In the genomic region with DNA sequence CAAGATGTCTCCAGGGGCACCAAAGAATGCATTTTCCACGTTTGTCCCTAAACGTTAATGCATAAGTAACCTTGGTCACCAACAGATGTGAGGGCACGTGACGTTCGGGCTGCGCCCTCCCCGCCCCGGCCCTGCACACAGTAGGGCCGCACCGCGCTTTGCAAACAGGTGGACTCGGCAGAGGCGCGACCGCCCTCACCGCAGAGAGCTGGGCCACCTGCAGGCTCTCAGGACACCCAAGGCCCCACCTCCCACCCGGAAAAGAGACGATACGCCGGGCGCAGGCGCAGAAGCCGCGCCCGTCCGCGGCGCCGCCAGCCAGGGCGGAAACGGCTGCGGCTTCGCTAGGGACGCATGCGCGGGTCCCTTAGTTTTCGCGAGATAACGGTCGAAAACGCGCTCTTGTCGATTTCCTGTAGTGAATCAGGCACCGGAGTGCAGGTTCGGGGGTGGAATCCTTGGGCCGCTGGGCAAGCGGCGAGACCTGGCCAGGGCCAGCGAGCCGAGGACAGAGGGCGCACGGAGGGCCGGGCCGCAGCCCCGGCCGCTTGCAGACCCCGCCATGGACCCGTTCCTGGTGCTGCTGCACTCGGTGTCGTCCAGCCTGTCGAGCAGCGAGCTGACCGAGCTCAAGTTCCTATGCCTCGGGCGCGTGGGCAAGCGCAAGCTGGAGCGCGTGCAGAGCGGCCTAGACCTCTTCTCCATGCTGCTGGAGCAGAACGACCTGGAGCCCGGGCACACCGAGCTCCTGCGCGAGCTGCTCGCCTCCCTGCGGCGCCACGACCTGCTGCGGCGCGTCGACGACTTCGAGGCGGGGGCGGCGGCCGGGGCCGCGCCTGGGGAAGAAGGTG, we compare ENCODE assay signal across 1 cellular context.
A peak's percentile ranks its signal among the peaks of the same experiment; 100 is the strongest.
TF ChIP-seq lines count a peak whose summit lies in the region.

A gene with protein sequence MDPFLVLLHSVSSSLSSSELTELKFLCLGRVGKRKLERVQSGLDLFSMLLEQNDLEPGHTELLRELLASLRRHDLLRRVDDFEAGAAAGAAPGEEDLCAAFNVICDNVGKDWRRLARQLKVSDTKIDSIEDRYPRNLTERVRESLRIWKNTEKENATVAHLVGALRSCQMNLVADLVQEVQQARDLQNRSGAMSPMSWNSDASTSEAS (plus strand): TSS at position 399 of the 851 bp plus-strand sequence. CDS start 164 bp downstream, at position 563.

TF ChIP-seq in HEK293, 187 proteins besides CTCF, POLR2A, EP300 and RAD21 (continued from another document and continues in another):
- TF ChIP-seq, protein P1, sequence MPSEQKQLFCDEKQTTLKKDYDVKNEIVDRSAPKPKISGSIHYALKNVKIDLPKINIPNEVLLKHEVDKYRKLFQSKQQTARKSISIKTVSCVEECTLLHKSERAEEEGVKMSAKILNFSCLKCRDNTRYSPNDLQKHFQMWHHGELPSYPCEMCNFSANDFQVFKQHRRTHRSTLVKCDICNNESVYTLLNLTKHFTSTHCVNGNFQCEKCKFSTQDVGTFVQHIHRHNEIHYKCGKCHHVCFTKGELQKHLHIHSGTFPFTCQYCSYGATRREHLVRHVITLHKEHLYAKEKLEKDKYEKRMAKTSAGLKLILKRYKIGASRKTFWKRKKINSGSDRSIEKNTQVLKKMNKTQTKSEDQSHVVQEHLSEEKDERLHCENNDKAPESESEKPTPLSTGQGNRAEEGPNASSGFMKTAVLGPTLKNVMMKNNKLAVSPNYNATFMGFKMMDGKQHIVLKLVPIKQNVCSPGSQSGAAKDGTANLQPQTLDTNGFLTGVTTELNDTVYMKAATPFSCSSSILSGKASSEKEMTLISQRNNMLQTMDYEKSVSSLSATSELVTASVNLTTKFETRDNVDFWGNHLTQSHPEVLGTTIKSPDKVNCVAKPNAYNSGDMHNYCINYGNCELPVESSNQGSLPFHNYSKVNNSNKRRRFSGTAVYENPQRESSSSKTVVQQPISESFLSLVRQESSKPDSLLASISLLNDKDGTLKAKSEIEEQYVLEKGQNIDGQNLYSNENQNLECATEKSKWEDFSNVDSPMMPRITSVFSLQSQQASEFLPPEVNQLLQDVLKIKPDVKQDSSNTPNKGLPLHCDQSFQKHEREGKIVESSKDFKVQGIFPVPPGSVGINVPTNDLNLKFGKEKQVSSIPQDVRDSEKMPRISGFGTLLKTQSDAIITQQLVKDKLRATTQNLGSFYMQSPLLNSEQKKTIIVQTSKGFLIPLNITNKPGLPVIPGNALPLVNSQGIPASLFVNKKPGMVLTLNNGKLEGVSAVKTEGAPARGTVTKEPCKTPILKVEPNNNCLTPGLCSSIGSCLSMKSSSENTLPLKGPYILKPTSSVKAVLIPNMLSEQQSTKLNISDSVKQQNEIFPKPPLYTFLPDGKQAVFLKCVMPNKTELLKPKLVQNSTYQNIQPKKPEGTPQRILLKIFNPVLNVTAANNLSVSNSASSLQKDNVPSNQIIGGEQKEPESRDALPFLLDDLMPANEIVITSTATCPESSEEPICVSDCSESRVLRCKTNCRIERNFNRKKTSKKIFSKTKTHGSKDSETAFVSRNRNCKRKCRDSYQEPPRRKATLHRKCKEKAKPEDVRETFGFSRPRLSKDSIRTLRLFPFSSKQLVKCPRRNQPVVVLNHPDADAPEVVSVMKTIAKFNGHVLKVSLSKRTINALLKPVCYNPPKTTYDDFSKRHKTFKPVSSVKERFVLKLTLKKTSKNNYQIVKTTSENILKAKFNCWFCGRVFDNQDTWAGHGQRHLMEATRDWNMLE (tag by site-specific recombination; conservative IDR thresholded peaks at IDR 0.05; ENCODE audit: low read depth), result no peak
- TF ChIP-seq, protein P2, sequence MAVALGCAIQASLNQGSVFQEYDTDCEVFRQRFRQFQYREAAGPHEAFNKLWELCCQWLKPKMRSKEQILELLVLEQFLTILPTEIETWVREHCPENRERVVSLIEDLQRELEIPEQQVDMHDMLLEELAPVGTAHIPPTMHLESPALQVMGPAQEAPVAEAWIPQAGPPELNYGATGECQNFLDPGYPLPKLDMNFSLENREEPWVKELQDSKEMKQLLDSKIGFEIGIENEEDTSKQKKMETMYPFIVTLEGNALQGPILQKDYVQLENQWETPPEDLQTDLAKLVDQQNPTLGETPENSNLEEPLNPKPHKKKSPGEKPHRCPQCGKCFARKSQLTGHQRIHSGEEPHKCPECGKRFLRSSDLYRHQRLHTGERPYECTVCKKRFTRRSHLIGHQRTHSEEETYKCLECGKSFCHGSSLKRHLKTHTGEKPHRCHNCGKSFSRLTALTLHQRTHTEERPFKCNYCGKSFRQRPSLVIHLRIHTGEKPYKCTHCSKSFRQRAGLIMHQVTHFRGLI (tag by site-specific recombination; IDR thresholded peaks at IDR 0.05), result no peak
- TF ChIP-seq ZBTB48 (tag by site-specific recombination; IDR thresholded peaks at IDR 0.05), result no peak
- TF ChIP-seq, protein P3, sequence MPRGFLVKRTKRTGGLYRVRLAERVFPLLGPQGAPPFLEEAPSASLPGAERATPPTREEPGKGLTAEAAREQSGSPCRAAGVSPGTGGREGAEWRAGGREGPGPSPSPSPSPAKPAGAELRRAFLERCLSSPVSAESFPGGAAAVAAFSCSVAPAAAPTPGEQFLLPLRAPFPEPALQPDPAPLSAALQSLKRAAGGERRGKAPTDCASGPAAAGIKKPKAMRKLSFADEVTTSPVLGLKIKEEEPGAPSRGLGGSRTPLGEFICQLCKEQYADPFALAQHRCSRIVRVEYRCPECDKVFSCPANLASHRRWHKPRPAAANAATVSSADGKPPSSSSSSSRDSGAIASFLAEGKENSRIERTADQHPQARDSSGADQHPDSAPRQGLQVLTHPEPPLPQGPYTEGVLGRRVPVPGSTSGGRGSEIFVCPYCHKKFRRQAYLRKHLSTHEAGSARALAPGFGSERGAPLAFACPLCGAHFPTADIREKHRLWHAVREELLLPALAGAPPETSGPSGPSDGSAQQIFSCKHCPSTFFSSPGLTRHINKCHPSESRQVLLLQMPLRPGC (tag by site-specific recombination; IDR thresholded peaks at IDR 0.05), result no peak
- TF ChIP-seq ZNF624 (tag by site-specific recombination; IDR thresholded peaks at IDR 0.05), result no peak
- no peak for TF ChIP-seq SETDB1 (IDR thresholded peaks at IDR 0.05; ENCODE audit: insufficient read length, low read length)
- no peak for TF ChIP-seq ZNF366 (tag by site-specific recombination; conservative IDR thresholded peaks at IDR 0.05)
- TF ChIP-seq ZNF211 (tag by site-specific recombination; IDR thresholded peaks at IDR 0.05; ENCODE audit: low read depth), result no peak
- TF ChIP-seq, protein P4, sequence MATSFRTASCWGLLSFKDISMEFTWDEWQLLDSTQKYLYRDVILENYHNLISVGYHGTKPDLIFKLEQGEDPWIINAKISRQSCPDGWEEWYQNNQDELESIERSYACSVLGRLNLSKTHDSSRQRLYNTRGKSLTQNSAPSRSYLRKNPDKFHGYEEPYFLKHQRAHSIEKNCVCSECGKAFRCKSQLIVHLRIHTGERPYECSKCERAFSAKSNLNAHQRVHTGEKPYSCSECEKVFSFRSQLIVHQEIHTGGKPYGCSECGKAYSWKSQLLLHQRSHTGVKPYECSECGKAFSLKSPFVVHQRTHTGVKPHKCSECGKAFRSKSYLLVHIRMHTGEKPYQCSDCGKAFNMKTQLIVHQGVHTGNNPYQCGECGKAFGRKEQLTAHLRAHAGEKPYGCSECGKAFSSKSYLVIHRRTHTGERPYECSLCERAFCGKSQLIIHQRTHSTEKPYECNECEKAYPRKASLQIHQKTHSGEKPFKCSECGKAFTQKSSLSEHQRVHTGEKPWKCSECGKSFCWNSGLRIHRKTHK (tag by site-specific recombination; IDR thresholded peaks at IDR 0.05), result no peak
- TF ChIP-seq, protein P5, sequence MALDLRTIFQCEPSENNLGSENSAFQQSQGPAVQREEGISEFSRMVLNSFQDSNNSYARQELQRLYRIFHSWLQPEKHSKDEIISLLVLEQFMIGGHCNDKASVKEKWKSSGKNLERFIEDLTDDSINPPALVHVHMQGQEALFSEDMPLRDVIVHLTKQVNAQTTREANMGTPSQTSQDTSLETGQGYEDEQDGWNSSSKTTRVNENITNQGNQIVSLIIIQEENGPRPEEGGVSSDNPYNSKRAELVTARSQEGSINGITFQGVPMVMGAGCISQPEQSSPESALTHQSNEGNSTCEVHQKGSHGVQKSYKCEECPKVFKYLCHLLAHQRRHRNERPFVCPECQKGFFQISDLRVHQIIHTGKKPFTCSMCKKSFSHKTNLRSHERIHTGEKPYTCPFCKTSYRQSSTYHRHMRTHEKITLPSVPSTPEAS (tag by site-specific recombination; IDR thresholded peaks at IDR 0.05), result no peak
- TF ChIP-seq, protein P6, sequence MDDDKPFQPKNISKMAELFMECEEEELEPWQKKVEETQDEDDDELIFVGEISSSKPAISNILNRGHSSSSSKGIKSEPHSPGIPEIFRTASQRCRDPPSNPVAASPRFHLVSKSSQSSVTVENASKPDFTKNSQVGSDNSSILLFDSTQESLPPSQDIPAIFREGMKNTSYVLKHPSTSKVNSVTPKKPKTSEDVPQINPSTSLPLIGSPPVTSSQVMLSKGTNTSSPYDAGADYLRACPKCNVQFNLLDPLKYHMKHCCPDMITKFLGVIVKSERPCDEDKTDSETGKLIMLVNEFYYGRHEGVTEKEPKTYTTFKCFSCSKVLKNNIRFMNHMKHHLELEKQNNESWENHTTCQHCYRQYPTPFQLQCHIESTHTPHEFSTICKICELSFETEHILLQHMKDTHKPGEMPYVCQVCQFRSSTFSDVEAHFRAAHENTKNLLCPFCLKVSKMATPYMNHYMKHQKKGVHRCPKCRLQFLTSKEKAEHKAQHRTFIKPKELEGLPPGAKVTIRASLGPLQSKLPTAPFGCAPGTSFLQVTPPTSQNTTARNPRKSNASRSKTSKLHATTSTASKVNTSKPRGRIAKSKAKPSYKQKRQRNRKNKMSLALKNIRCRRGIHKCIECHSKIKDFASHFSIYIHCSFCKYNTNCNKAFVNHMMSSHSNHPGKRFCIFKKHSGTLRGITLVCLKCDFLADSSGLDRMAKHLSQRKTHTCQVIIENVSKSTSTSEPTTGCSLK (tag by site-specific recombination; IDR thresholded peaks at IDR 0.05), result no peak
- TF ChIP-seq, protein P7, sequence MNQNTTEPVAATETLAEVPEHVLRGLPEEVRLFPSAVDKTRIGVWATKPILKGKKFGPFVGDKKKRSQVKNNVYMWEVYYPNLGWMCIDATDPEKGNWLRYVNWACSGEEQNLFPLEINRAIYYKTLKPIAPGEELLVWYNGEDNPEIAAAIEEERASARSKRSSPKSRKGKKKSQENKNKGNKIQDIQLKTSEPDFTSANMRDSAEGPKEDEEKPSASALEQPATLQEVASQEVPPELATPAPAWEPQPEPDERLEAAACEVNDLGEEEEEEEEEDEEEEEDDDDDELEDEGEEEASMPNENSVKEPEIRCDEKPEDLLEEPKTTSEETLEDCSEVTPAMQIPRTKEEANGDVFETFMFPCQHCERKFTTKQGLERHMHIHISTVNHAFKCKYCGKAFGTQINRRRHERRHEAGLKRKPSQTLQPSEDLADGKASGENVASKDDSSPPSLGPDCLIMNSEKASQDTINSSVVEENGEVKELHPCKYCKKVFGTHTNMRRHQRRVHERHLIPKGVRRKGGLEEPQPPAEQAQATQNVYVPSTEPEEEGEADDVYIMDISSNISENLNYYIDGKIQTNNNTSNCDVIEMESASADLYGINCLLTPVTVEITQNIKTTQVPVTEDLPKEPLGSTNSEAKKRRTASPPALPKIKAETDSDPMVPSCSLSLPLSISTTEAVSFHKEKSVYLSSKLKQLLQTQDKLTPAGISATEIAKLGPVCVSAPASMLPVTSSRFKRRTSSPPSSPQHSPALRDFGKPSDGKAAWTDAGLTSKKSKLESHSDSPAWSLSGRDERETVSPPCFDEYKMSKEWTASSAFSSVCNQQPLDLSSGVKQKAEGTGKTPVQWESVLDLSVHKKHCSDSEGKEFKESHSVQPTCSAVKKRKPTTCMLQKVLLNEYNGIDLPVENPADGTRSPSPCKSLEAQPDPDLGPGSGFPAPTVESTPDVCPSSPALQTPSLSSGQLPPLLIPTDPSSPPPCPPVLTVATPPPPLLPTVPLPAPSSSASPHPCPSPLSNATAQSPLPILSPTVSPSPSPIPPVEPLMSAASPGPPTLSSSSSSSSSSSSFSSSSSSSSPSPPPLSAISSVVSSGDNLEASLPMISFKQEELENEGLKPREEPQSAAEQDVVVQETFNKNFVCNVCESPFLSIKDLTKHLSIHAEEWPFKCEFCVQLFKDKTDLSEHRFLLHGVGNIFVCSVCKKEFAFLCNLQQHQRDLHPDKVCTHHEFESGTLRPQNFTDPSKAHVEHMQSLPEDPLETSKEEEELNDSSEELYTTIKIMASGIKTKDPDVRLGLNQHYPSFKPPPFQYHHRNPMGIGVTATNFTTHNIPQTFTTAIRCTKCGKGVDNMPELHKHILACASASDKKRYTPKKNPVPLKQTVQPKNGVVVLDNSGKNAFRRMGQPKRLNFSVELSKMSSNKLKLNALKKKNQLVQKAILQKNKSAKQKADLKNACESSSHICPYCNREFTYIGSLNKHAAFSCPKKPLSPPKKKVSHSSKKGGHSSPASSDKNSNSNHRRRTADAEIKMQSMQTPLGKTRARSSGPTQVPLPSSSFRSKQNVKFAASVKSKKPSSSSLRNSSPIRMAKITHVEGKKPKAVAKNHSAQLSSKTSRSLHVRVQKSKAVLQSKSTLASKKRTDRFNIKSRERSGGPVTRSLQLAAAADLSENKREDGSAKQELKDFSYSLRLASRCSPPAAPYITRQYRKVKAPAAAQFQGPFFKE (tag by site-specific recombination; IDR thresholded peaks at IDR 0.05; ENCODE audit: borderline replicate concordance), result no peak
- no peak for TF ChIP-seq ZNF114 (tag by site-specific recombination; IDR thresholded peaks at IDR 0.05)
- TF ChIP-seq ZNF585B (tag by site-specific recombination; IDR thresholded peaks at IDR 0.05), result no peak
- TF ChIP-seq, protein P8, sequence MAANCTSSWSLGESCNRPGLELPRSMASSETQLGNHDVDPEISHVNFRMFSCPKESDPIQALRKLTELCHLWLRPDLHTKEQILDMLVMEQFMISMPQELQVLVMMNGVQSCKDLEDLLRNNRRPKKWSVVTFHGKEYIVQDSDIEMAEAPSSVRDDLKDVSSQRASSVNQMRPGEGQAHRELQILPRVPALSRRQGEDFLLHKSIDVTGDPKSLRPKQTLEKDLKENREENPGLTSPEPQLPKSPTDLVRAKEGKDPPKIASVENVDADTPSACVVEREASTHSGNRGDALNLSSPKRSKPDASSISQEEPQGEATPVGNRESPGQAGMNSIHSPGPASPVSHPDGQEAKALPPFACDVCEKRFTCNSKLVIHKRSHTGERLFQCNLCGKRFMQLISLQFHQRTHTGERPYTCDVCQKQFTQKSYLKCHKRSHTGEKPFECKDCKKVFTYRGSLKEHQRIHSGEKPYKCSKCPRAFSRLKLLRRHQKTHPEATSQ (tag by site-specific recombination; IDR thresholded peaks at IDR 0.05), result no peak
- no peak for TF ChIP-seq ZNF621 (tag by site-specific recombination; IDR thresholded peaks at IDR 0.05)
- peak; percentile 39; the same call in 1 of the 2 replicates for TF ChIP-seq SP2 (tag by site-specific recombination; IDR thresholded peaks at IDR 0.05)
- no peak for TF ChIP-seq ZFP69B (tag by site-specific recombination; IDR thresholded peaks at IDR 0.05)
- TF ChIP-seq ZNF274 (IDR thresholded peaks at IDR 0.05; ENCODE audit: low read length), result no peak
- no peak for TF ChIP-seq ZNF274 (tag by site-specific recombination; IDR thresholded peaks at IDR 0.05; ENCODE audit: borderline replicate concordance)
- TF ChIP-seq ZNF596 (tag by site-specific recombination; IDR thresholded peaks at IDR 0.05), result no peak
- TF ChIP-seq ZNF677 (tag by site-specific recombination; IDR thresholded peaks at IDR 0.05), result no peak
- TF ChIP-seq, protein P9, sequence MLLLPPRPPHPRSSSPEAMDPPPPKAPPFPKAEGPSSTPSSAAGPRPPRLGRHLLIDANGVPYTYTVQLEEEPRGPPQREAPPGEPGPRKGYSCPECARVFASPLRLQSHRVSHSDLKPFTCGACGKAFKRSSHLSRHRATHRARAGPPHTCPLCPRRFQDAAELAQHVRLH (tag by site-specific recombination; IDR thresholded peaks at IDR 0.05), result no peak
- TF ChIP-seq, protein P10, sequence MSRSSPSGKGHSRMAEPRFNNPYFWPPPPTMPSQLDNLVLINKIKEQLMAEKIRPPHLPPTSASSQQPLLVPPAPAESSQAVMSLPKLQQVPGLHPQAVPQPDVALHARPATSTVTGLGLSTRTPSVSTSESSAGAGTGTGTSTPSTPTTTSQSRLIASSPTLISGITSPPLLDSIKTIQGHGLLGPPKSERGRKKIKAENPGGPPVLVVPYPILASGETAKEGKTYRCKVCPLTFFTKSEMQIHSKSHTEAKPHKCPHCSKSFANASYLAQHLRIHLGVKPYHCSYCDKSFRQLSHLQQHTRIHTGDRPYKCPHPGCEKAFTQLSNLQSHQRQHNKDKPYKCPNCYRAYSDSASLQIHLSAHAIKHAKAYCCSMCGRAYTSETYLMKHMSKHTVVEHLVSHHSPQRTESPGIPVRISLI (tag by site-specific recombination; IDR thresholded peaks at IDR 0.05), result no peak
